ENCODE assay signal across 19 cellular contexts in genomic region chr15:93982226-93982641, GRCh38.
DNase-seq lines count a peak whose midpoint lies in the region; ATAC-seq and TF ChIP-seq lines count a peak whose summit lies in the region.
"Had no signal": no experiment of that assay in that cellular context is flagged by ENCODE, and none has a peak within 500 bp of the region (broad histone marks: within the 10 kb centered on the region; RNA-seq: fewer than 3 reads in every experiment).

No MANE protein-coding gene starts in this region.

- peak overlapping the region; percentile 37 to 85 (median 74) for H3K27ac ChIP-seq in heart right ventricle
- H3K27ac ChIP-seq in aorta (ENCODE audit: low read depth in 1 of 2, low read length in 2 of 2) = no peak overlapping the region
- H3K27ac ChIP-seq: ascending aorta, BLaER1, right lobe of liver, upper lobe of left lung had no signal

- no peaks in the 10 kb centered on the region for H3K36me3 Mint-ChIP-seq in activated T-helper 2 cell treated with anti-CD3 and anti-CD28 coated beads, Interferon-gamma antibody, Interleukin-2, Interleukin-4, amounts not matched to agents 10 μg/mL and 5 μg/mL and 100 μg/mL, durations not matched to agents 14 hours and 24 hours and 36 hours (ENCODE audit: low read depth)

- no peak overlapping the region for H3K4me3 Mint-ChIP-seq in activated T-helper 2 cell treated with anti-CD3 and anti-CD28 coated beads, Interferon-gamma antibody, Interleukin-2, Interleukin-4, amounts not matched to agents 10 μg/mL and 5 μg/mL and 100 μg/mL, durations not matched to agents 14 hours and 24 hours and 36 hours (ENCODE audit: low read depth)
- H3K4me3 Mint-ChIP-seq: activated naive CD4-positive, alpha-beta T cell treated with anti-CD3 and anti-CD28 coated beads for 36 hours had no signal

- H3K36me3 ChIP-seq in heart right ventricle = no peaks in the 10 kb centered on the region
- H3K36me3 ChIP-seq in aorta (ENCODE audit: control insufficient read depth in 1 of 2, insufficient read depth in 2 of 2, low read length in 1 of 2) = no peaks in the 10 kb centered on the region
- H3K36me3 ChIP-seq: ascending aorta, BLaER1, right lobe of liver, upper lobe of left lung had no signal

- 55 to 60% methylated on average over 6 of the region's 6 CpGs for WGBS in heart right ventricle, 2 donors
- 28 to 59% methylated on average over 6 of the region's 6 CpGs for WGBS in aorta, 2 donors

- DNase-seq in NCI-H748 (lab: John Stamatoyannopoulos, UW; ENCODE audit: unreplicated experiment) (peak; percentile 36), NCI-H748 treated with DMSO at 0.1 percent for 48 hours (lab: John Stamatoyannopoulos, UW) (no peak), heart right ventricle (peak; percentile 25 to 49), pons (ENCODE audit: low spot score) (peak; percentile 48), aorta (no peak), left lobe of liver (ENCODE audit: low spot score) (no peak)
- no peak for DNase-seq in activated T-helper 2 cell treated with anti-CD3 and anti-CD28 coated beads, Interferon-gamma antibody, Interleukin-2, Interleukin-4, amounts not matched to agents 10 μg/mL and 5 μg/mL and 100 μg/mL, durations not matched to agents 14 hours and 24 hours and 36 hours (ENCODE audit: low spot score)
- DNase-seq: activated naive CD4-positive, alpha-beta T cell treated with anti-CD3 and anti-CD28 coated beads for 36 hours; NCI-H2081; NCI-H510A treated with DMSO at 0.1 percent for 48 hours; nucleus accumbens; right lobe of liver; stimulated activated CD4-positive, alpha-beta T cell treated with anti-CD3 and anti-CD28 coated beads, Interleukin-1b, Interleukin-23, amount 100 ng/mL, for 48 hours; stimulated activated naive CD4-positive, alpha-beta T cell treated with Interleukin-2 at 50 U/mL for 16 hours; T-helper 1 cell; upper lobe of left lung had no signal

- H3K9me3 ChIP-seq in heart right ventricle (no peaks in the 10 kb centered on the region), aorta (ENCODE audit: control insufficient read depth, low read length) (no peaks in the 10 kb centered on the region)
- H3K9me3 ChIP-seq: ascending aorta, BLaER1, right lobe of liver, upper lobe of left lung had no signal

- intact Hi-C loops in heart right ventricle (cut with DNase I) (loop anchor here in 2 of 10 donors (5.0 to 10.0 kb wide), 2 partner anchors 120 to 907 kb away; no protein-coding TSS in a partner anchor), aorta (cut with DNase I) (no loop called here)
- intact Hi-C loops in activated T-helper 2 cell treated with anti-CD3 and anti-CD28 coated beads, Interferon-gamma antibody, Interleukin-2, Interleukin-4, amounts not matched to agents 10 μg/mL and 5 μg/mL and 100 μg/mL, durations not matched to agents 14 hours and 24 hours and 36 hours (cut with micrococcal nuclease) = no loop called here

- peak in 7 of 8 donors; percentile 75 to 83 (median 78) for ATAC-seq in heart right ventricle
- peak; percentile 64 for ATAC-seq in aorta (ENCODE audit: low FRiP score)
- ATAC-seq in left lobe of liver = no peak
- ATAC-seq in HG03565 (IDR thresholded peaks at IDR 0.05; ENCODE audit: unreplicated experiment) = no peak
- ATAC-seq: right lobe of liver had no signal

- H3K27me3 Mint-ChIP-seq in activated T-helper 2 cell treated with anti-CD3 and anti-CD28 coated beads, Interferon-gamma antibody, Interleukin-2, Interleukin-4, amounts not matched to agents 10 μg/mL and 5 μg/mL and 100 μg/mL, durations not matched to agents 14 hours and 24 hours and 36 hours (ENCODE audit: low read depth) = peaks cover 4% of the 10 kb centered on the region

- H3K27me3 ChIP-seq in heart right ventricle (peaks cover 0 to 10% (median 0%) of the 10 kb centered on the region in 7 donors), aorta (ENCODE audit: control insufficient read depth in 1 of 2, insufficient read depth in 2 of 2, low read length in 1 of 2) (no peaks in the 10 kb centered on the region)
- H3K27me3 ChIP-seq: ascending aorta, BLaER1, right lobe of liver, upper lobe of left lung had no signal

- H3K4me3 ChIP-seq in heart right ventricle = no peak overlapping the region
- H3K4me3 ChIP-seq in aorta (ENCODE audit: low read length in 2 of 2) = no peak overlapping the region
- H3K4me3 ChIP-seq: ascending aorta, BLaER1, right lobe of liver, upper lobe of left lung had no signal

- H3K4me1 Mint-ChIP-seq in activated T-helper 2 cell treated with anti-CD3 and anti-CD28 coated beads, Interferon-gamma antibody, Interleukin-2, Interleukin-4, amounts not matched to agents 10 μg/mL and 5 μg/mL and 100 μg/mL, durations not matched to agents 14 hours and 24 hours and 36 hours (ENCODE audit: low read depth) = peaks cover 6% of the 10 kb centered on the region

- H3K4me1 ChIP-seq in heart right ventricle (peaks cover 0 to 35% (median 14%) of the 10 kb centered on the region in 9 donors), aorta (ENCODE audit: control insufficient read depth in 1 of 2, insufficient read depth in 2 of 2, low read length in 2 of 2) (no peaks in the 10 kb centered on the region)
- H3K4me1 ChIP-seq: ascending aorta, right lobe of liver, upper lobe of left lung had no signal

- no peak for TF ChIP-seq CTCF in heart right ventricle (IDR thresholded peaks at IDR 0.05)

- no peaks in the 10 kb centered on the region for H3K9me3 Mint-ChIP-seq in activated T-helper 2 cell treated with anti-CD3 and anti-CD28 coated beads, Interferon-gamma antibody, Interleukin-2, Interleukin-4, amounts not matched to agents 10 μg/mL and 5 μg/mL and 100 μg/mL, durations not matched to agents 14 hours and 24 hours and 36 hours
- H3K9me3 Mint-ChIP-seq: activated naive CD4-positive, alpha-beta T cell treated with anti-CD3 and anti-CD28 coated beads for 36 hours had no signal

- H3K27ac Mint-ChIP-seq in activated T-helper 2 cell treated with anti-CD3 and anti-CD28 coated beads, Interferon-gamma antibody, Interleukin-2, Interleukin-4, amounts not matched to agents 10 μg/mL and 5 μg/mL and 100 μg/mL, durations not matched to agents 14 hours and 24 hours and 36 hours = no peak overlapping the region
- H3K27ac Mint-ChIP-seq: activated naive CD4-positive, alpha-beta T cell treated with anti-CD3 and anti-CD28 coated beads for 36 hours had no signal

Comparison
In these comparisons a context has a peak if more than half of its experiments do, and no peak if none do; other contexts are left out.
1. DNase-seq: peak in NCI-H748 (single experiment), heart right ventricle (2 of 2) and pons (single experiment); none in NCI-H748 treated with DMSO at 0.1 percent for 48 hours (single experiment), aorta (0 of 2), activated T-helper 2 cell treated with anti-CD3 and anti-CD28 coated beads, Interferon-gamma antibody, Interleukin-2, Interleukin-4, amounts not matched to agents 10 μg/mL and 5 μg/mL and 100 μg/mL, durations not matched to agents 14 hours and 24 hours and 36 hours (single experiment) and left lobe of liver (single experiment).
2. ATAC-seq: peak in heart right ventricle (7 of 8) and aorta (single experiment); none in left lobe of liver (single experiment) and HG03565 (single experiment).
3. H3K27ac ChIP-seq: peak in heart right ventricle (10 of 10); none in aorta (0 of 2).